ENCODE assay signal across 19 cellular contexts in genomic region chr7:116807011-116807560, GRCh38. TPM values are rescaled to one million over a fixed set of nuclear protein-coding genes. Genes with fewer than 3 reads are reported as not detected.
DNase-seq lines count a peak whose midpoint lies in the region; ATAC-seq, FAIRE-seq and TF ChIP-seq lines count a peak whose summit lies in the region.
"Had no signal": no experiment of that assay in that cellular context is flagged by ENCODE, and none has a peak within 500 bp of the region (broad histone marks: within the 10 kb centered on the region; RNA-seq: fewer than 3 reads in every experiment).

No MANE protein-coding gene starts in this region.

- TF ChIP-seq EP300 in A549 (IDR thresholded peaks at IDR 0.05), result no peak

- CTCF ChIA-PET in A549 (lab: Yijun Ruan, JAX) (interaction anchor here (0.6 to 5.7 kb wide), 10 partner anchors 8 to 668 kb away, joined by 3 to 79 read pairs (median 6); partner anchors contain the start of gene MET), Panc1 (lab: Charles Lee) (interaction anchor here (0.6 kb wide), 1 partner anchor 219 kb away, joined by 5 read pairs; no protein-coding TSS in a partner anchor)

- H3K36me3 ChIP-seq in GM23338 (ENCODE audit: insufficient read depth) (no peaks in the 10 kb centered on the region), Panc1 (ENCODE audit: control insufficient read depth, insufficient read depth, low read length) (no peaks in the 10 kb centered on the region), trophoblast cell (ENCODE audit: control insufficient read depth in 1 of 2, insufficient read depth in 2 of 2, low read length in 2 of 2) (no peaks in the 10 kb centered on the region)

- TF ChIP-seq CTCF in A549 (IDR thresholded peaks at IDR 0.05), result no peak
- no peak for TF ChIP-seq CTCF in GM23338 (conservative IDR thresholded peaks at IDR 0.05; ENCODE audit: low read depth in 2 of 2)
- TF ChIP-seq CTCF in Panc1 (IDR thresholded peaks at IDR 0.05), result no peak

- no peak overlapping the region for H3K18ac ChIP-seq in trophoblast cell (ENCODE audit: low read length)

- H3K79me1 ChIP-seq in trophoblast cell (ENCODE audit: low read length), result peaks cover 7% of the 10 kb centered on the region

- intact Hi-C loops in Panc1 (cut with micrococcal nuclease; ENCODE audit: unreplicated experiment), result loop anchor here (5.0 kb wide), 2 partner anchors 550 to 635 kb away; no protein-coding TSS in a partner anchor

- TF ChIP-seq POLR2A in A549 (IDR thresholded peaks at IDR 0.05; ENCODE audit: low read length), result no peak
- no peak for TF ChIP-seq POLR2A in GM12891 (IDR thresholded peaks at IDR 0.05; ENCODE audit: low read depth, low read length)

- peak overlapping the region; percentile 16; the same call in 1 of the 2 replicates for H2AFZ ChIP-seq in GM23338
- no peak overlapping the region for H2AFZ ChIP-seq in trophoblast cell (ENCODE audit: insufficient read depth, low read length, poor library complexity)
- H2AFZ ChIP-seq: GM23248 had no signal

- H3K9me2 ChIP-seq in GM23338 (ENCODE audit: insufficient read depth), result no peaks in the 10 kb centered on the region

- H3K4me2 ChIP-seq in A549 (no peak overlapping the region), GM23338 (no peak overlapping the region), trophoblast cell (ENCODE audit: low read length) (no peak overlapping the region)

- no peaks in the 10 kb centered on the region for H3K9me3 Mint-ChIP-seq in GM23338
- H3K9me3 Mint-ChIP-seq: CD4-positive, alpha-beta memory T cell; H9; HFFc6 had no signal

- no peaks in the 10 kb centered on the region for H3K79me2 ChIP-seq in GM23338 (replicated peaks; ENCODE audit: insufficient read depth)
- no peaks in the 10 kb centered on the region for H3K79me2 ChIP-seq in trophoblast cell (ENCODE audit: control insufficient read depth, insufficient read depth, low read length, poor library complexity)

- BruUV-seq in Panc1 (replicated peaks; lab: Mats Ljungman, UMichigan), result no TSS peak

- H4K20me1 ChIP-seq in GM23338 (replicated peaks; ENCODE audit: insufficient read depth), result no peaks in the 10 kb centered on the region

- H3K9me3 ChIP-seq in A549 (no peaks in the 10 kb centered on the region), Panc1 (ENCODE audit: control insufficient read depth, insufficient read depth, low read depth, low read length) (no peaks in the 10 kb centered on the region), trophoblast cell (ENCODE audit: insufficient read depth, low read depth, low read length) (no peaks in the 10 kb centered on the region)

- no peaks in the 10 kb centered on the region for H3K36me3 Mint-ChIP-seq in GM23338 (ENCODE audit: low read depth)
- H3K36me3 Mint-ChIP-seq: CD4-positive, alpha-beta memory T cell had no signal

- H3K27ac Mint-ChIP-seq in GM23338, result no peak overlapping the region
- H3K27ac Mint-ChIP-seq: H9, HFFc6 had no signal

- no peak overlapping the region for H4K12ac ChIP-seq in trophoblast cell (ENCODE audit: low read depth, low read length)

- H3K4me1 Mint-ChIP-seq in GM23338, result peaks cover 45% of the 10 kb centered on the region

- H3K27me3 ChIP-seq in GM23338 (ENCODE audit: insufficient read depth) (no peaks in the 10 kb centered on the region), Panc1 (ENCODE audit: control insufficient read depth, insufficient read depth, low read length) (no peaks in the 10 kb centered on the region), trophoblast cell (ENCODE audit: insufficient read depth, low read length) (no peaks in the 10 kb centered on the region)

- no peak overlapping the region for H4K91ac ChIP-seq in trophoblast cell (ENCODE audit: low read depth, low read length)

- no peak overlapping the region for H2BK120ac ChIP-seq in trophoblast cell (ENCODE audit: insufficient read depth, low read length, poor library complexity)

- POLR2A ChIA-PET in A549 (lab: Yijun Ruan, JAX), result no interaction called here
- POLR2A ChIA-PET in Panc1 (lab: Charles Lee), result no interaction called here

- no peak overlapping the region for H2BK12ac ChIP-seq in trophoblast cell (ENCODE audit: low read length)

- H3K9ac ChIP-seq in trophoblast cell (ENCODE audit: low read length), result no peak overlapping the region
- H3K9ac ChIP-seq: GM23248 had no signal

- no peak overlapping the region for H3K4me3 ChIP-seq in A549
- no peak overlapping the region for H3K4me3 ChIP-seq in GM23338
- no peak overlapping the region for H3K4me3 ChIP-seq in Panc1 (ENCODE audit: low read depth in 2 of 2, low read length in 2 of 2)
- no peak overlapping the region for H3K4me3 ChIP-seq in trophoblast cell (ENCODE audit: low read depth, low read length)
- H3K4me3 ChIP-seq: GM23248 had no signal

- FAIRE-seq in A549 (lab: Jason Lieb, UNC) (no peak), GM12891 (lab: Jason Lieb, UNC) (no peak)
- FAIRE-seq: G401.6, GM19239 had no signal

- ATAC-seq in A549 (no peak), GM23338 (no peak), Panc1 (no peak)
- ATAC-seq: HCT116 had no signal

- in situ Hi-C loops in Panc1 (cut with HindIII; ENCODE audit: low pct_unique_long_range_greater_than_20kb, low sequenced_read_pairs), result no loop called here

- no peak for TF ChIP-seq RAD21 in A549 (conservative IDR thresholded peaks at IDR 0.05 in 1 of 2, IDR thresholded peaks at IDR 0.05 in 1 of 2)

- 88% methylated on average over 3 of the region's 3 CpGs for WGBS in A549 (ENCODE audit: missing lambda C conversion rate)
- no CpG with 5 or more reads among the region's 3 CpGs for WGBS in trophoblast cell (ENCODE audit: extremely low coverage, insufficient coverage, insufficient read length)

- no peaks in the 10 kb centered on the region for H3F3A ChIP-seq in GM23338 (replicated peaks; ENCODE audit: low read depth)

- DNase-seq in A549 (ENCODE audit: low read depth in 1 of 2, low spot score in 1 of 2), result no peak
- no peak for DNase-seq in GM23338 (ENCODE audit: low spot score)
- no peak for DNase-seq in Panc1 (ENCODE audit: low read depth, low spot score)
- peak; percentile 18 to 66 for DNase-seq in trophoblast cell
- no peak for DNase-seq in iPS-NIHi7 (ENCODE audit: extremely low spot score)
- DNase-seq in GM12891 (ENCODE audit: insufficient read length, low spot score), result no peak
- DNase-seq in NCI-H187 treated with DMSO at 0.1 percent for 48 hours (lab: John Stamatoyannopoulos, UW), result no peak
- DNase-seq: 8988T; C1 segment of cervical spinal cord; CD4-positive, alpha-beta memory T cell; COR-L47; DMS153; DND-41; GM23248; H9; HFFc6 had no signal

- H2BK5ac ChIP-seq in trophoblast cell (ENCODE audit: low read depth, low read length, poor library complexity), result no peak overlapping the region

- H3K4ac ChIP-seq in trophoblast cell (ENCODE audit: low read depth, low read length), result no peak overlapping the region

- H3K23ac ChIP-seq in trophoblast cell (ENCODE audit: low read length), result no peak overlapping the region

- no peak overlapping the region for H4K8ac ChIP-seq in trophoblast cell (ENCODE audit: low read depth, low read length)

- H3K27ac ChIP-seq in A549, result peak overlapping the region; percentile 6 to 54; a peak in 4 of 6 replicates
- H3K27ac ChIP-seq in GM23338 (ENCODE audit: low read depth), result no peak overlapping the region
- peak overlapping the region; percentile 65; the same call in 1 of the 2 replicates for H3K27ac ChIP-seq in Panc1 (ENCODE audit: low read length)
- no peak overlapping the region for H3K27ac ChIP-seq in trophoblast cell (ENCODE audit: low read depth, low read length)
- H3K27ac ChIP-seq: GM23248 had no signal

- no peak overlapping the region for H2AK5ac ChIP-seq in trophoblast cell (ENCODE audit: low read length)

- H3K14ac ChIP-seq in trophoblast cell (ENCODE audit: low read length), result no peak overlapping the region

- H3K4me1 ChIP-seq in A549 (peaks cover 83% of the 10 kb centered on the region), GM23338 (ENCODE audit: insufficient read depth) (peaks cover 20% of the 10 kb centered on the region), Panc1 (ENCODE audit: control insufficient read depth, insufficient read depth, low read length) (peaks cover 67% of the 10 kb centered on the region), trophoblast cell (ENCODE audit: control insufficient read depth in 1 of 2, insufficient read depth in 2 of 2, low read length in 2 of 2) (peaks cover under 1 to 5% of the 10 kb centered on the region in 2 experiments)

- H3K27me3 Mint-ChIP-seq in GM23338 (ENCODE audit: insufficient read depth, low read depth, poor library complexity), result no peaks in the 10 kb centered on the region

- no peak overlapping the region for H3K4me3 Mint-ChIP-seq in GM23338
- H3K4me3 Mint-ChIP-seq: CD4-positive, alpha-beta memory T cell; H9; HFFc6 had no signal

TF ChIP-seq in A549, 52 proteins besides CTCF, POLR2A, EP300 and RAD21:
- TF ChIP-seq GATA3 (IDR thresholded peaks at IDR 0.05; ENCODE audit: borderline replicate concordance) (no peak), RFX5 (IDR thresholded peaks at IDR 0.05) (no peak)
TF ChIP-seq in A549: peak in this region for 0.

TF ChIP-seq in GM23338, 12 proteins besides CTCF, POLR2A, EP300 and RAD21 (continues in another document):
- no peak for TF ChIP-seq EZH2 (IDR thresholded peaks at IDR 0.05; ENCODE audit: low read depth, unreplicated experiment)
- TF ChIP-seq NANOG (IDR thresholded peaks at IDR 0.05; ENCODE audit: borderline replicate concordance), result no peak
- no peak for TF ChIP-seq ZNF114 (CRISPR knock-in tag; IDR thresholded peaks at IDR 0.05)
- TF ChIP-seq CREB1 (CRISPR knock-in tag; IDR thresholded peaks at IDR 0.05; ENCODE audit: low read depth), result no peak

TF ChIP-seq in GM12891, 5 proteins besides CTCF, POLR2A, EP300 and RAD21:
- no peak for TF ChIP-seq SPI1 (IDR thresholded peaks at IDR 0.05; ENCODE audit: low read depth, low read length)
- TF ChIP-seq POU2F2 (IDR thresholded peaks at IDR 0.05; ENCODE audit: low read depth, low read length), result no peak
- TF ChIP-seq PAX5 (IDR thresholded peaks at IDR 0.05; ENCODE audit: insufficient read depth, low read length, severe bottlenecking), result no peak
- no peak for TF ChIP-seq POLR2AphosphoS5 (IDR thresholded peaks at IDR 0.05; ENCODE audit: low read depth, low read length)
- TF ChIP-seq TAF1 (IDR thresholded peaks at IDR 0.05; ENCODE audit: low read depth, low read length), result no peak

RNA-seq across cellular contexts. Expression of gene CAPZA2, which starts 55.3 kb away (rescaled TPM):
- polyA plus RNA-seq in A549 (2011; rRNA removed) (144 and 213 TPM in 2 replicates), A549 (2017; fragmentation: RNase III; extraction: RNeasy Plus Mini Kit Qiagen cat#74134 plus additional on column Dnase treatment) (144 to 151 TPM (median 151 TPM) in 3 replicates), GM23338 (2016; fragmentation: Nextera tagmentation; extraction: Ambion mirVana) (49.1 and 49.9 TPM in 2 replicates)
- 29.9 and 30.0 TPM in 2 replicates for polyA plus RNA-seq in A549 (2012; cell fraction: cytosol; rRNA removed)
- 7.2 and 11.9 TPM in 2 replicates for polyA plus RNA-seq in A549 (2012; cell fraction: nucleus; rRNA removed)
- 34.0 and 38.8 TPM in 2 replicates for polyA minus RNA-seq in A549 (2011; rRNA and poly(A)+ RNA removed)
- total RNA-seq in GM23338 (2014; rRNA removed; shearing (Covaris generic)), result 106 and 141 TPM in 2 replicates
- 195 TPM for total RNA-seq in Panc1 (2021; ENCODE audit: unreplicated experiment)
- 77.8 TPM for polyA plus RNA-seq in Panc1 (2012; ENCODE audit: insufficient read length)
- 39.8 and 40.0 TPM in 2 replicates for polyA plus RNA-seq in trophoblast cell (2013)
- polyA plus RNA-seq in GM12891 (2012; ENCODE audit: low read depth, missing spikeins), result 72.0 TPM

Comparison
In these comparisons a context has a peak if more than half of its experiments do, and no peak if none do; other contexts are left out.
1. DNase-seq: peak in trophoblast cell (2 of 2); none in A549 (0 of 2), GM23338 (single experiment), Panc1 (single experiment), iPS-NIHi7 (single experiment), GM12891 (single experiment) and NCI-H187 treated with DMSO at 0.1 percent for 48 hours (single experiment).
2. H3K27ac ChIP-seq: peak in A549 (2 of 2) and Panc1 (single experiment); none in GM23338 (single experiment) and trophoblast cell (single experiment).